Comparison of ENCODE assay signal across 20 cellular contexts in the genomic region with DNA sequence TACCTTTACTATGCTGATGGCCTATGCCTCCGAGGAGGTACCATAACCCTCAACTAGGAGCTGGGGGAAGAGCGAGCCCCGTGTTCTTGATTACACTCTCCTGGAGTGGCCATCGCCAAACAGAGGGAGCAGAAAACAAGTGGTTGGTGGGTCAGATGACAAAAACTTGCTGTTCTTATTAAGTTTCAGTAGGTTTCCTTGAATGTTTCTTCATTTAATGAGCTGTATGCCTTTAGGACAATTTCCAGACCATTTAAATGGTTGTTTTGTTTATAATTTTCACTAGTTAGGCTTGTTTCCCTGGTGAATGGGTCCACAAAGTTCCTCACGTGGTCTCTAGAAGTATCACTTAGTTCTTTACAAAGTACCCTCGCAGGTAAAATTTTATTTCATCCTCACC.
"Had no signal": no experiment of that assay in that cellular context is flagged by ENCODE, and none has a peak within 500 bp of the region (broad histone marks: within the 10 kb centered on the region; RNA-seq: fewer than 3 reads in every experiment).

No MANE protein-coding gene starts in this region.

- DNase-seq: IMR-90, Karpas-422, KG1, MG63, NCI-H1092, NCI-H1436, NCI-H187 treated with DMSO at 0.1 percent for 48 hours, NCI-H2029 treated with DMSO at 0.1 percent for 48 hours, NCI-H2171 treated with DMSO at 0.1 percent for 48 hours, NCI-H345, NCI-H524, NCI-H526 treated with DMSO at 0.1 percent for 48 hours, NCI-H748 treated with DMSO at 0.1 percent for 48 hours, Right ventricle myocardium superior, RPMI8226, SIG-M5, SK-N-SH, SW 1271 had no signal

- H3K4me3 ChIP-seq: MG63, SJSA1 had no signal

- H3K9ac ChIP-seq: SK-N-SH had no signal

- H3K27me3 ChIP-seq: MG63, SJSA1 had no signal

- FAIRE-seq: RCC 7860 had no signal

- H3K4me2 ChIP-seq: SK-N-SH had no signal

- H3K27ac ChIP-seq: SJSA1 had no signal

- H3K9me3 ChIP-seq: MG63, SJSA1, SK-N-SH had no signal
